Comparison of ENCODE assay signal across 14 cellular contexts in genomic region chr6:169800116-169800667, GRCh38. TPM values are rescaled to one million over a fixed set of nuclear protein-coding genes. Genes with fewer than 3 reads are reported as not detected.
DNase-seq lines count a peak whose midpoint lies in the region; ATAC-seq and TF ChIP-seq lines count a peak whose summit lies in the region.
"Had no signal": no experiment of that assay in that cellular context is flagged by ENCODE, and none has a peak within 500 bp of the region (broad histone marks: within the 10 kb centered on the region; RNA-seq: fewer than 3 reads in every experiment).

No MANE protein-coding gene starts in this region.

- dilution Hi-C loops in IMR-90 (cut with HindIII; ENCODE audit: low sequenced_read_pairs, unreplicated experiment) = no loop called here

- no peak for TF ChIP-seq RAD21 in IMR-90 (IDR thresholded peaks at IDR 0.05; ENCODE audit: low read length)

- intact Hi-C loops in IMR-90 (cut with micrococcal nuclease) = loop anchor here (1.0 kb wide), 1 partner anchor 470 kb away; no protein-coding TSS in a partner anchor
- intact Hi-C loops in colonic mucosa (cut with DNase I) = no loop called here

- H3K27me3 ChIP-seq in AG04450 (ENCODE audit: control insufficient read depth, insufficient read depth, low read length) (peaks cover 9% of the 10 kb centered on the region), IMR-90 (ENCODE audit: control insufficient read depth, insufficient read depth, low read length) (peaks cover 12% of the 10 kb centered on the region), colonic mucosa (no peaks in the 10 kb centered on the region), mesenchymal stem cell (ENCODE audit: control insufficient read depth in 1 of 2, insufficient read depth in 1 of 2, low read length in 2 of 2) (peaks cover 24 to 26% of the 10 kb centered on the region in 2 experiments)
- H3K27me3 ChIP-seq: ascending aorta had no signal

- H4K91ac ChIP-seq in IMR-90 (ENCODE audit: insufficient read depth, low read depth, low read length) (no peak overlapping the region), mesenchymal stem cell (ENCODE audit: low read length) (no peak overlapping the region)

- H3K9me1 ChIP-seq in IMR-90 (ENCODE audit: insufficient read depth, low read length) = no peaks in the 10 kb centered on the region

- WGBS in IMR-90 (ENCODE audit: extremely low coverage in 2 of 2, insufficient read length in 1 of 2), 2 experiments = 81% methylated on average over 2 of the region's 9 CpGs; no CpG with 5 or more reads in 1 of the 2 experiments
- WGBS in mesenchymal stem cell = 85% methylated on average over 9 of the region's 9 CpGs

- H2AFZ ChIP-seq in IMR-90 (replicated peaks; ENCODE audit: low read length, poor library complexity) (no peak overlapping the region), mesenchymal stem cell (ENCODE audit: low read depth, low read length) (no peak overlapping the region)
- H2AFZ ChIP-seq: parathyroid adenoma had no signal

- H3K9ac ChIP-seq in IMR-90 (ENCODE audit: low read depth, low read length) (no peak overlapping the region), colonic mucosa (ENCODE audit: low read depth in 2 of 2, low read length in 2 of 2) (no peak overlapping the region), mesenchymal stem cell (ENCODE audit: low read length) (no peak overlapping the region)
- H3K9ac ChIP-seq: parathyroid adenoma had no signal

- ATAC-seq in IMR-90 (ENCODE audit: low read depth) = peak; percentile 41

- H3K4ac ChIP-seq in IMR-90 (ENCODE audit: low read depth, low read length) = no peak overlapping the region
- no peak overlapping the region for H3K4ac ChIP-seq in mesenchymal stem cell (ENCODE audit: low read depth in 1 of 2, low read length in 2 of 2)

- no peaks in the 10 kb centered on the region for H4K20me1 ChIP-seq in IMR-90 (ENCODE audit: insufficient read depth, low read length)

- no peak for TF ChIP-seq CTCF in AG04450 (IDR thresholded peaks at IDR 0.05; ENCODE audit: low read depth, low read length)
- TF ChIP-seq CTCF in IMR-90 (conservative IDR thresholded peaks at IDR 0.05; ENCODE audit: low read depth, low read length) = no peak
- TF ChIP-seq CTCF in colonic mucosa (IDR thresholded peaks at IDR 0.05) = no peak

- H2AK5ac ChIP-seq in IMR-90 (ENCODE audit: low read depth, low read length) (no peak overlapping the region), mesenchymal stem cell (ENCODE audit: low read length, severe bottlenecking) (no peak overlapping the region)

- no TSS peak for BruUV-seq in IMR-90 (replicated peaks; lab: Mats Ljungman, UMichigan)

- H3K14ac ChIP-seq in IMR-90 (replicated peaks; ENCODE audit: low read depth, low read length) (no peak overlapping the region), mesenchymal stem cell (ENCODE audit: low read length in 2 of 2) (no peak overlapping the region)

- H3K4me3 ChIP-seq in AG04450 (ENCODE audit: low read depth, low read length) (no peak overlapping the region), IMR-90 (ENCODE audit: insufficient read depth, low read depth, low read length) (no peak overlapping the region), colonic mucosa (no peak overlapping the region), mesenchymal stem cell (ENCODE audit: insufficient read depth in 1 of 2, low read depth in 1 of 2, low read length in 2 of 2) (no peak overlapping the region)
- H3K4me3 ChIP-seq: ascending aorta, HAP-1 had no signal

- in situ Hi-C loops in IMR-90 (cut with MboI; ENCODE audit: low sequenced_read_pairs) = no loop called here

- H3K56ac ChIP-seq in IMR-90 (ENCODE audit: extremely low read depth, insufficient read depth, low read length) = no peak overlapping the region

- POLR2A ChIA-PET in AG04450 (lab: Yijun Ruan, JAX) = interaction anchor here (0.6 to 1.1 kb wide), 3 partner anchors 10 to 506 kb away, joined by 3 to 5 read pairs (median 4); partner anchors contain the start of gene FAM120B
- POLR2A ChIA-PET in IMR-90 (lab: Charles Lee; ENCODE audit: unreplicated experiment) = no interaction called here

- H3K4me2 ChIP-seq in IMR-90 (ENCODE audit: low read depth, low read length) = no peak overlapping the region
- H3K4me2 ChIP-seq in mesenchymal stem cell (ENCODE audit: low read length, poor library complexity, severe bottlenecking) = no peak overlapping the region

- no peak overlapping the region for H2BK20ac ChIP-seq in IMR-90 (ENCODE audit: low read depth, low read length)

- H2BK120ac ChIP-seq in IMR-90 (ENCODE audit: low read depth, low read length) = no peak overlapping the region
- no peak overlapping the region for H2BK120ac ChIP-seq in mesenchymal stem cell (ENCODE audit: low read depth, low read length)

- CTCF ChIA-PET in AG04450 (lab: Charles Lee) (interaction anchor here (0.7 to 4.5 kb wide), 5 partner anchors 11 to 733 kb away, joined by 3 to 30 read pairs (median 5); no protein-coding TSS in a partner anchor), IMR-90 (lab: Yijun Ruan, JAX) (interaction anchor here (1.3 kb wide), 1 partner anchor 31 kb away, joined by 4 read pairs; no protein-coding TSS in a partner anchor)

- no peak overlapping the region for H4K5ac ChIP-seq in IMR-90 (ENCODE audit: low read depth, low read length)

- TF ChIP-seq POLR2A in IMR-90 (IDR thresholded peaks at IDR 0.05; ENCODE audit: low read depth, low read length) = no peak

- H4K8ac ChIP-seq in IMR-90 (ENCODE audit: low read depth in 2 of 2, low read length in 2 of 2) (no peak overlapping the region), mesenchymal stem cell (ENCODE audit: low read length) (no peak overlapping the region)

- DNase-seq in AG04450 (ENCODE audit: low read depth, low spot score) (no peak), IMR-90 (no peak), colonic mucosa (peak; percentile 25), mesenchymal stem cell (no peak), kidney tubule cell (ENCODE audit: low spot score) (no peak), NCI-H524 treated with DMSO at 0.1 percent for 48 hours (lab: John Stamatoyannopoulos, UW) (no peak), NCI-H2107 treated with DMSO at 0.1 percent for 48 hours (lab: John Stamatoyannopoulos, UW; ENCODE audit: unreplicated experiment) (no peak), T-helper 1 cell (no peak)
- DNase-seq: activated CD4-positive, alpha-beta T cell treated with anti-CD3 and anti-CD28 coated beads, Interleukin-2, amount 50 U/mL, for 1 hour; Kasumi-1; NCI-H1930 had no signal

- no peak overlapping the region for H2AK9ac ChIP-seq in IMR-90 (replicated peaks; ENCODE audit: low read depth, low read length, poor library complexity)

- H2BK12ac ChIP-seq in mesenchymal stem cell (ENCODE audit: low read length in 2 of 2) = no peak overlapping the region

- H3K9me3 ChIP-seq in AG04450 (ENCODE audit: control insufficient read depth, insufficient read depth, low read length) = no peaks in the 10 kb centered on the region
- H3K9me3 ChIP-seq in IMR-90 (ENCODE audit: control insufficient read depth, insufficient read depth, low read length) = no peaks in the 10 kb centered on the region
- no peaks in the 10 kb centered on the region for H3K9me3 ChIP-seq in colonic mucosa
- no peaks in the 10 kb centered on the region for H3K9me3 ChIP-seq in mesenchymal stem cell (ENCODE audit: control insufficient read depth, low read length)
- H3K9me3 ChIP-seq: ascending aorta, HAP-1 had no signal

- H3K27ac ChIP-seq in AG04450 (ENCODE audit: low read depth, low read length) = peak overlapping the region; percentile 3
- H3K27ac ChIP-seq in IMR-90 (ENCODE audit: insufficient read depth, low read length) = no peak overlapping the region
- H3K27ac ChIP-seq in colonic mucosa = no peak overlapping the region
- H3K27ac ChIP-seq in mesenchymal stem cell (ENCODE audit: low read length, poor library complexity, severe bottlenecking) = peak overlapping the region; percentile 69
- H3K27ac ChIP-seq: ascending aorta, parathyroid adenoma had no signal

- H2BK15ac ChIP-seq in IMR-90 (ENCODE audit: low read depth, low read length) (no peak overlapping the region), mesenchymal stem cell (ENCODE audit: low read depth, poor library complexity, severe bottlenecking) (no peak overlapping the region)

- H3K4me1 ChIP-seq in IMR-90 (ENCODE audit: control insufficient read depth, insufficient read depth, low read length) = peaks cover 10% of the 10 kb centered on the region; the same call in 1 of the 2 replicates
- H3K4me1 ChIP-seq in colonic mucosa = peaks cover 20% of the 10 kb centered on the region
- peaks cover 20% of the 10 kb centered on the region for H3K4me1 ChIP-seq in mesenchymal stem cell (ENCODE audit: control insufficient read depth, insufficient read depth, low read depth, low read length)
- H3K4me1 ChIP-seq: ascending aorta, HAP-1, parathyroid adenoma had no signal

- H2BK5ac ChIP-seq in IMR-90 (ENCODE audit: low read depth, low read length, poor library complexity, severe bottlenecking) (no peak overlapping the region), mesenchymal stem cell (ENCODE audit: low read depth, low read length, poor library complexity, severe bottlenecking) (no peak overlapping the region)

- H3K18ac ChIP-seq in IMR-90 (ENCODE audit: low read depth, low read length) = no peak overlapping the region
- H3K18ac ChIP-seq in mesenchymal stem cell (ENCODE audit: low read depth in 1 of 2, low read length in 2 of 2) = no peak overlapping the region

- H3K23ac ChIP-seq in IMR-90 (ENCODE audit: low read depth, low read length) (no peak overlapping the region), mesenchymal stem cell (ENCODE audit: low read length in 2 of 2) (no peak overlapping the region)

- H3K36me3 ChIP-seq in IMR-90 (ENCODE audit: control insufficient read depth, insufficient read depth, low read length) = no peaks in the 10 kb centered on the region
- H3K36me3 ChIP-seq in colonic mucosa = no peaks in the 10 kb centered on the region
- no peaks in the 10 kb centered on the region for H3K36me3 ChIP-seq in mesenchymal stem cell (ENCODE audit: control insufficient read depth in 1 of 2, insufficient read depth in 2 of 2, low read depth in 1 of 2, low read length in 2 of 2)
- H3K36me3 ChIP-seq: ascending aorta, HAP-1 had no signal

- H3K79me1 ChIP-seq in IMR-90 (ENCODE audit: low read depth in 1 of 2, low read length in 2 of 2) = no peaks in the 10 kb centered on the region
- H3K79me1 ChIP-seq in mesenchymal stem cell (replicated peaks; ENCODE audit: low read length, poor library complexity, severe bottlenecking) = no peaks in the 10 kb centered on the region

RNA-seq across cellular contexts. Expression of gene ERMARD, which starts 48.8 kb away (rescaled TPM):
- polyA plus RNA-seq in AG04450 (2011; rRNA removed) (24.8 and 26.8 TPM in 2 replicates), IMR-90 (2012; rRNA removed) (25.4 and 26.1 TPM in 2 replicates)
- polyA minus RNA-seq in AG04450 (2011; rRNA and poly(A)+ RNA removed) = 9.5 and 15.6 TPM in 2 replicates
- total RNA-seq in IMR-90 (2012; rRNA removed) (15.1 and 17.2 TPM in 2 replicates), colonic mucosa (10 to 100 TPM; 14.2 to 15.7 TPM)
- polyA plus RNA-seq in IMR-90 (2012; cell fraction: cytosol; rRNA removed) = 16.5 and 18.7 TPM in 2 replicates
- 146 and 180 TPM in 2 replicates for polyA plus RNA-seq in IMR-90 (2012; cell fraction: nucleus; rRNA removed; ENCODE audit: low replicate concordance)
- 8.0 TPM for polyA plus RNA-seq in mesenchymal stem cell (2013, experiment 1 of 2)
- 10.8 TPM for polyA plus RNA-seq in mesenchymal stem cell (2013, experiment 2 of 2)

RNA-seq across cellular contexts. Expression of gene DYNLT2, which starts 48.8 kb away (rescaled TPM):
- polyA plus RNA-seq in AG04450 (2011; rRNA removed) (0.46 and 0.64 TPM in 2 replicates), IMR-90 (2012; rRNA removed) (0.32 and 0.44 TPM in 2 replicates)
- polyA minus RNA-seq in AG04450 (2011; rRNA and poly(A)+ RNA removed) = 0.41 and 0.61 TPM in 2 replicates
- total RNA-seq in IMR-90 (2012; rRNA removed) (0.36 and 1.1 TPM in 2 replicates), colonic mucosa (1 to 10 TPM; 1.4 to 2.2 TPM)
- 0.05 TPM in 2 replicates for polyA plus RNA-seq in IMR-90 (2012; cell fraction: cytosol; rRNA removed)
- polyA plus RNA-seq in IMR-90 (2012; cell fraction: nucleus; rRNA removed; ENCODE audit: low replicate concordance) = 0.22 and 1.4 TPM in 2 replicates
- 0.48 TPM for polyA plus RNA-seq in mesenchymal stem cell (2013, experiment 1 of 2)
- 0.27 TPM for polyA plus RNA-seq in mesenchymal stem cell (2013, experiment 2 of 2)

Comparison
In these comparisons a context has a peak if more than half of its experiments do, and no peak if none do; other contexts are left out.
1. H3K27ac ChIP-seq: peak in AG04450 (single experiment) and mesenchymal stem cell (single experiment); none in IMR-90 (single experiment) and colonic mucosa (single experiment).